8 cellular contexts compared by ENCODE assay signal in the genomic region with DNA sequence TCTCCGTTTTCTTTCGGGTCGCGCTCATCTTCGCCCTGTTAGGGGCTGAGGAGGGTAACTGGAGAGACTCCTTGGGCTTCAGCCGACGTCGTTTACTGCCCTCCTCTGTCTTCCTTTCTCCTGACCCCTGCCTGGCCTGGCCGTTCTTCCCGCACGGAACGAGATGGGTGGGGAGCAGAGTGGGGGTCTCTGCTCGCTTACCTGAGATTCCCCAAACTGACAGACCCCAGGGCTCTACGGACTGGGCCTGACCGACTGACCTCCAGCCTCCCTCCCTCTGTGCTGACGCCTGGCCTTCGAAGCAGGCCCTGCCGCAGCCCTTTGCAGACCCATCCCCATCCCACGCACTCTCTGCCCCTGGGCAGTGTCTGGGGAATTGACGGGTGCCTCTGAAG. TPM values are rescaled to one million over a fixed set of nuclear protein-coding genes. Genes with fewer than 3 reads are reported as not detected.
DNase-seq lines count a peak whose midpoint lies in the region; ATAC-seq and TF ChIP-seq lines count a peak whose summit lies in the region.

No MANE protein-coding gene starts in this region.

- peaks cover 13 to 21% (median 16%) of the 10 kb centered on the region in 5 experiments for H3K9me3 Mint-ChIP-seq in brain

- H3K36me3 Mint-ChIP-seq in brain, result peaks cover 21% of the 10 kb centered on the region

- WGBS in thyroid gland, 2 donors, result 0% methylated on average over 1 to 18 of the region's 20 CpGs

- H3K36me3 ChIP-seq in Loucy (ENCODE audit: insufficient read depth, low read length) (peaks cover 7% of the 10 kb centered on the region; the same call in 1 of the 2 replicates), thyroid gland (peaks cover 0 to 9% of the 10 kb centered on the region in 2 donors)

- H3K4me1 ChIP-seq in Loucy (ENCODE audit: insufficient read depth, low read length, poor library complexity, severe bottlenecking), result peaks cover 23% of the 10 kb centered on the region
- H3K4me1 ChIP-seq in thyroid gland, result peaks cover 13 to 15% of the 10 kb centered on the region in 2 donors

- peaks cover 51% of the 10 kb centered on the region for H3K4me1 Mint-ChIP-seq in brain

- H3K79me2 ChIP-seq in Loucy (ENCODE audit: insufficient read depth, low read length), result peaks cover 23% of the 10 kb centered on the region

- peaks cover 13% of the 10 kb centered on the region for H4K20me1 ChIP-seq in Loucy (ENCODE audit: insufficient read depth, low read length, poor library complexity, severe bottlenecking)

- H3F3A ChIP-seq in Loucy (ENCODE audit: low read depth), result no peaks in the 10 kb centered on the region

- peak overlapping the region; percentile 93 for H3K4me2 ChIP-seq in Loucy (ENCODE audit: low read depth, low read length, poor library complexity, severe bottlenecking)

- peaks cover 7% of the 10 kb centered on the region for H3K27me3 Mint-ChIP-seq in brain

- peaks cover 10% of the 10 kb centered on the region for H3K27me3 ChIP-seq in Loucy (ENCODE audit: insufficient read depth, low read length, poor library complexity, severe bottlenecking)
- no peaks in the 10 kb centered on the region for H3K27me3 ChIP-seq in thyroid gland

- intact Hi-C loops in thyroid gland (cut with DNase I), result no loop called here

- TF ChIP-seq CTCF in Loucy (conservative IDR thresholded peaks at IDR 0.05; ENCODE audit: low read length), result no peak
- no peak for TF ChIP-seq CTCF in brain (conservative IDR thresholded peaks at IDR 0.05)
- no peak for TF ChIP-seq CTCF in thyroid gland (IDR thresholded peaks at IDR 0.05)

- H3K27ac Mint-ChIP-seq in brain, result peak overlapping the region; percentile 93 to 99 (median 96)

- ATAC-seq in GM18511 (IDR thresholded peaks at IDR 0.05; ENCODE audit: unreplicated experiment), result peak; percentile 24

- peaks cover 6% of the 10 kb centered on the region; the same call in 1 of the 2 replicates for H3K9me3 ChIP-seq in Loucy (ENCODE audit: insufficient read depth, low read depth, low read length)
- no peaks in the 10 kb centered on the region for H3K9me3 ChIP-seq in thyroid gland

- H2AFZ ChIP-seq in Loucy (ENCODE audit: low read length), result peak overlapping the region; percentile 59

- DNase-seq in left kidney (ENCODE audit: low read depth, low spot score) (peak; percentile 49), thyroid gland (no peak), A172 (ENCODE audit: low spot score) (no peak), kidney glomerular epithelial cell (lab: John Stamatoyannopoulos, UW) (no peak)
- no peak for DNase-seq in activated CD4-positive, CD25-positive, alpha-beta regulatory T cell treated with anti-CD3 and anti-CD28 coated beads, Interleukin-2, amount 50 U/mL, for 72 hours

- H3K9ac ChIP-seq in Loucy (ENCODE audit: low read depth, low read length, poor library complexity, severe bottlenecking), result peak overlapping the region; percentile 96

- H3K9me2 ChIP-seq in Loucy (replicated peaks; ENCODE audit: low read depth, low read length), result no peaks in the 10 kb centered on the region

- H3K4me3 Mint-ChIP-seq in brain, result peak overlapping the region; percentile 85 to 92 (median 88)

- peak overlapping the region; percentile 72 to 76 (median 76) for H3K27ac ChIP-seq in thyroid gland

- no peak for TF ChIP-seq POLR2A in thyroid gland (IDR thresholded peaks at IDR 0.05)

- H3K4me3 ChIP-seq in Loucy (ENCODE audit: low read length, poor library complexity, severe bottlenecking), result peak overlapping the region; percentile 97
- peak overlapping the region; percentile 80 to 99 (median 95) for H3K4me3 ChIP-seq in thyroid gland (replicated peaks in 1 of 3)

RNA-seq across cellular contexts. Expression of a gene that starts 0.4 kb away (rescaled TPM):
- 25.2 TPM for polyA plus RNA-seq in brain (ENCODE audit: insufficient read depth, low read depth, low replicate concordance)
- total RNA-seq in thyroid gland, result 10 to 100 TPM; 54.5 to 58.2 (median 57.6) TPM
- 24.7 and 28.1 TPM in 2 replicates for total RNA-seq in A172 (2014; rRNA removed; shearing (Covaris generic))

RNA-seq across cellular contexts. Expression of a gene that starts 46.1 kb away (rescaled TPM):
- polyA plus RNA-seq in brain (ENCODE audit: insufficient read depth, low read depth, low replicate concordance), result 77.1 TPM
- total RNA-seq in thyroid gland, result 100 to 1,000 TPM; 226 to 405 (median 297) TPM
- total RNA-seq in A172 (2014; rRNA removed; shearing (Covaris generic)), result 13.0 and 21.3 TPM in 2 replicates

Comparison
In these comparisons a context has a peak if more than half of its experiments do, and no peak if none do; other contexts are left out.
1. RNA of a gene that starts 46.1 kb away (total RNA-seq): 226 to 405 TPM in thyroid gland; 13.0 to 21.3 TPM in A172; every median in the first group is over 10 times any median in the second.